9 cellular contexts compared by ENCODE assay signal in the genomic region with DNA sequence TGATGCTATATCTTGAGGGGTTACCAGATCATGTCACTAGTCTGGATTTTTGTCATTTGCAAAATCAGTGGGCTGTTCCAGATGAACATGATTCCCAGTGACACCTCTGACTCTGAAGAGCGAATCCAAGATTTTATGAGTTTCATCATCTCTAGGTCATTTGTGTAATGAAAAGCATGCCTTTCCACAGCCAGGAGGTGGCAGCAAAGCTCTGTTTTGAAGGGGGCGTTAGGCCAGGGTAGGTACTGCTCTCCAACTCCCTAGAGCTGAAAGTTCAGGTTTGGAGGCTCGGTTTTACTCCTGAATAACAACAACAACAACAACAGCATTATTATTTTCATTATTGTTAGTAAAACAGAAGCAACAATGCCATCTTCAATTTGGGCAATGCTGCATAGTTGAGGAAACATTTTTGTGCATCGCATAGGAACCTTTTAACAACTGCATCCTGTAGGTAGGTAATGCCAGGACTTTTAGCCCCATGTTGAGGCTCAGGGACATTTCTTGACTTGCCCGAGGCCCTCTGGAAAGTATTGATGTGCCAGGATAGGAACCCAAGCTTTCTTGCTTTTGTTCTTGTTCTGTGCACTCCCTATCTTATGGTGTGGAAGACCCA.
DNase-seq lines count a peak whose midpoint lies in the region; ATAC-seq and TF ChIP-seq lines count a peak whose summit lies in the region.
"Had no signal": no experiment of that assay in that cellular context is flagged by ENCODE, and none has a peak within 500 bp of the region (broad histone marks: within the 10 kb centered on the region; RNA-seq: fewer than 3 reads in every experiment).

No MANE protein-coding gene starts in this region.

- POLR2A ChIA-PET in BJ (lab: Charles Lee) = no interaction called here

- ATAC-seq in GM18511 (IDR thresholded peaks at IDR 0.05; ENCODE audit: unreplicated experiment) (peak; percentile 58), heart left ventricle (peak in 3 of 4 donors; percentile 34 to 62 (median 59)), GM19023 (IDR thresholded peaks at IDR 0.05; ENCODE audit: unreplicated experiment) (no peak), HG03196 (IDR thresholded peaks at IDR 0.05; ENCODE audit: unreplicated experiment) (no peak)

- H3K4me1 ChIP-seq in heart left ventricle (peaks cover 0 to 10% (median 0%) of the 10 kb centered on the region in 12 donors), sigmoid colon (no peaks in the 10 kb centered on the region)

- intact Hi-C loops in heart left ventricle (cut with DNase I) (loop anchor here in 3 of 10 donors (10.0 kb wide), 2 partner anchors 319 to 371 kb away; no protein-coding TSS in a partner anchor), sigmoid colon (cut with DNase I) (no loop called here)

- CTCF ChIA-PET in BJ (lab: Yijun Ruan, JAX) = interaction anchor here (0.8 to 9.5 kb wide), 4 partner anchors 19 to 321 kb away, joined by 3 to 121 read pairs (median 3); no protein-coding TSS in a partner anchor

- no peak for TF ChIP-seq EP300 in sigmoid colon (IDR thresholded peaks at IDR 0.05)

- H3K27me3 ChIP-seq in BJ (ENCODE audit: control insufficient read depth, insufficient read depth, low read length) (no peaks in the 10 kb centered on the region), heart left ventricle (peaks cover 0 to 10% (median 0%) of the 10 kb centered on the region in 9 donors), sigmoid colon (no peaks in the 10 kb centered on the region)
- H3K27me3 ChIP-seq: SJSA1 had no signal

- peak; percentile 71 for TF ChIP-seq CTCF in BJ (IDR thresholded peaks at IDR 0.05; ENCODE audit: insufficient read depth, low read depth, low read length)
- peak; percentile 36 to 66 (median 58) for TF ChIP-seq CTCF in heart left ventricle (IDR thresholded peaks at IDR 0.05)
- peak in 3 of 4 experiments; percentile 38 to 45 (median 40) for TF ChIP-seq CTCF in sigmoid colon (IDR thresholded peaks at IDR 0.05)

- H3K36me3 ChIP-seq in BJ (ENCODE audit: control insufficient read depth, insufficient read depth, low read length) (no peaks in the 10 kb centered on the region), heart left ventricle (no peaks in the 10 kb centered on the region), sigmoid colon (no peaks in the 10 kb centered on the region)
- H3K36me3 ChIP-seq: SJSA1 had no signal

- H3K27ac ChIP-seq in heart left ventricle (no peak overlapping the region), sigmoid colon (no peak overlapping the region)
- H3K27ac ChIP-seq: SJSA1 had no signal

- 38 to 40% (median 39%) methylated on average over 5 of the region's 5 CpGs for WGBS in heart left ventricle, 4 donors
- whole genome bisulfite sequencing in sigmoid colon, 2 donors = 28 to 40% methylated on average over 5 of the region's 5 CpGs

- H3K4me3 ChIP-seq in BJ (ENCODE audit: low read depth, low read length) (no peak overlapping the region), heart left ventricle (no peak overlapping the region), sigmoid colon (no peak overlapping the region)
- H3K4me3 ChIP-seq: SJSA1 had no signal

- no peak for DNase-seq in BJ (ENCODE audit: low read depth)
- DNase-seq in NAMALWA (ENCODE audit: low spot score) = peak; percentile 61
- peak; percentile 4 for DNase-seq in activated CD8-positive, alpha-beta memory T cell treated with anti-CD3 and anti-CD28 coated beads, Interleukin-2, amount 50 U/mL, for 24 hours (ENCODE audit: extremely low read depth)
- DNase-seq in heart left ventricle = peak in 3 of 5 donors; percentile 27 to 48 (median 37)
- DNase-seq in sigmoid colon = no peak

- H3K9me3 ChIP-seq in heart left ventricle (no peaks in the 10 kb centered on the region), sigmoid colon (no peaks in the 10 kb centered on the region)
- H3K9me3 ChIP-seq: SJSA1 had no signal

- TF ChIP-seq POLR2A in heart left ventricle (IDR thresholded peaks at IDR 0.05) (no peak), sigmoid colon (IDR thresholded peaks at IDR 0.05) (no peak)

Comparison
In these comparisons a context has a peak if more than half of its experiments do, and no peak if none do; other contexts are left out.
1. DNase-seq: peak in NAMALWA (single experiment), activated CD8-positive, alpha-beta memory T cell treated with anti-CD3 and anti-CD28 coated beads, Interleukin-2, amount 50 U/mL, for 24 hours (single experiment) and heart left ventricle (3 of 5); none in BJ (single experiment) and sigmoid colon (single experiment).
2. ATAC-seq: peak in GM18511 (single experiment) and heart left ventricle (3 of 4); none in GM19023 (single experiment) and HG03196 (single experiment).
3. Peak in every context shown above with its lines, with median percentiles within 50 percentile points of each other: CTCF ChIP-seq.